ENCODE assay signal across 8 cellular contexts in the genomic region with DNA sequence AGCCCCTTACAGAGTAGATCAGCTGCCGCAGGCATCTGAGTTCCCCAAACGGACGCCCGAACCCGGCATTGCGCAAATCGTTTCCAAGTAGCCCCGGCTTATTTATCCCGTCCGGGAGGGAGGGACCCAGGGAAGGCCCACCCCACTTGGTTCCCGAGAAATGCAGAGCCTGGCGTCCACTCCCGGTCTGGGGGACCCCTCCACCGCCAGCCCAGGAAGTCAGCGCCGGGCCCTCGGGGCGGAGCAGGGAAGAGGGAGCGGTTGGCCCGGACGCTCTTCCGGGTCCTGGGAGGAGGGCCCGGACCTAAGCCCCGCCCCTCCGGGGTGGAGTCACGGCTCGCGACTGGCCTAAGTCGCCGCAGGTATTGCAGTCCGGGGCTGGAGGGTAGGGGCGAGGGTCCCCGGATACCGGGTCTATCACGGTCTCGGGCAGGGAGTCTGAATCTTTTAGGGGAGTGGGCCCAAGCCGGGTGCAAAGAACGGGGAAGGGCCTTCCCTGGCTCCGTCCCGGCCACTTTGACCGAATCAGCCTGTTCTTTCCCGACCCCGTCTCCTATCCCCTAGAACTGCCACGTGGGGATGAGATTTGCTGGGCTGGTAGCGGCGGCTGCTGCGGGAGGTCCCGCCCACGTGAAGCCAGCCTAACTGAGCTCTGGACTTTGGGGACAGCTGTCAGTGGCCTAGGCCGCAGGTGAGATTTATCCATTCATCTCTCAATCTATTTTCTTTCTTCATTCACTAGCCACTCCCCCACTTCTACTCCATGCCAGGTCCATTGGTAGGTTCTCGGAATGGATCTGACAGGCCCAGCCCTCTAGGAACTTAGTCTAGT. TPM values are rescaled to one million over a fixed set of nuclear protein-coding genes. Genes with fewer than 3 reads are reported as not detected.
DNase-seq lines count a peak whose midpoint lies in the region; ATAC-seq and TF ChIP-seq lines count a peak whose summit lies in the region.

A gene with protein sequence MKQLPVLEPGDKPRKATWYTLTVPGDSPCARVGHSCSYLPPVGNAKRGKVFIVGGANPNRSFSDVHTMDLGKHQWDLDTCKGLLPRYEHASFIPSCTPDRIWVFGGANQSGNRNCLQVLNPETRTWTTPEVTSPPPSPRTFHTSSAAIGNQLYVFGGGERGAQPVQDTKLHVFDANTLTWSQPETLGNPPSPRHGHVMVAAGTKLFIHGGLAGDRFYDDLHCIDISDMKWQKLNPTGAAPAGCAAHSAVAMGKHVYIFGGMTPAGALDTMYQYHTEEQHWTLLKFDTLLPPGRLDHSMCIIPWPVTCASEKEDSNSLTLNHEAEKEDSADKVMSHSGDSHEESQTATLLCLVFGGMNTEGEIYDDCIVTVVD (plus strand): TSS at position 327 of the 832 bp plus-strand sequence. CDS start 2,472 bp downstream, outside the sequence.

- POLR2A ChIA-PET in naive thymus-derived CD4-positive, alpha-beta T cell (lab: Charles Lee) = interaction anchor here (0.7 to 13.9 kb wide), 11 partner anchors 8 to 79 kb away, joined by 3 to 192 read pairs (median 6); a partner anchor contains a TSS

- H3K27me3 Mint-ChIP-seq in activated T-helper 1 cell treated with anti-CD3 and anti-CD28 coated beads, Interleukin-12 subunit alpha, Interleukin-12 subunit beta, Interleukin-2, Interleukin-4 antibody, amounts not matched to agents 30 ng/mL and 10 ng/mL and 1 ng/mL, durations not matched to agents 14 hours and 24 hours and 36 hours (ENCODE audit: insufficient read depth) = peaks cover 2% of the 10 kb centered on the region
- peaks cover 0 to 10% (median 0%) of the 10 kb centered on the region in 5 donors for H3K27me3 Mint-ChIP-seq in naive thymus-derived CD4-positive, alpha-beta T cell
- H3K27me3 Mint-ChIP-seq in stimulated activated naive B cell treated with anti-CD40 and anti-IgM and Interleukin-4, amounts not matched to agents 10 μg/mL and 1 μg/mL and 100 μg/mL, for 72 hours = no peaks in the 10 kb centered on the region

- 0 out of 2 replicates have a peak, but pooled peaks cover 10% of the 10 kb centered on the region for H3K79me2 ChIP-seq in KMS-11 (ENCODE audit: insufficient read depth, low read depth)

- no peaks in the 10 kb centered on the region for H3K36me3 ChIP-seq in KMS-11 (ENCODE audit: insufficient read depth)
- peaks cover 0 to 20% (median 0%) of the 10 kb centered on the region in 3 experiments for H3K36me3 ChIP-seq in naive thymus-derived CD4-positive, alpha-beta T cell (ENCODE audit: control insufficient read depth in 2 of 3, insufficient read depth in 3 of 3, low read length in 3 of 3)

- peaks cover 21% of the 10 kb centered on the region for H3K4me1 Mint-ChIP-seq in activated T-helper 1 cell treated with anti-CD3 and anti-CD28 coated beads, Interleukin-12 subunit alpha, Interleukin-12 subunit beta, Interleukin-2, Interleukin-4 antibody, amounts not matched to agents 30 ng/mL and 10 ng/mL and 1 ng/mL, durations not matched to agents 14 hours and 24 hours and 36 hours (ENCODE audit: low read depth)
- H3K4me1 Mint-ChIP-seq in naive thymus-derived CD4-positive, alpha-beta T cell = peaks cover 24 to 74% (median 56%) of the 10 kb centered on the region in 7 donors
- H3K4me1 Mint-ChIP-seq in stimulated activated naive B cell treated with anti-CD40 and anti-IgM and Interleukin-4, amounts not matched to agents 10 μg/mL and 1 μg/mL and 100 μg/mL, for 72 hours = peaks cover 9 to 10% of the 10 kb centered on the region in 2 donors

- no peaks in the 10 kb centered on the region for H3K27me3 ChIP-seq in KMS-11 (ENCODE audit: insufficient read depth, low read depth)
- H3K27me3 ChIP-seq in naive thymus-derived CD4-positive, alpha-beta T cell (ENCODE audit: control insufficient read depth in 2 of 2, insufficient read depth in 2 of 2, low read length in 2 of 2) = no peaks in the 10 kb centered on the region

- no peaks in the 10 kb centered on the region for H3K9me3 ChIP-seq in naive thymus-derived CD4-positive, alpha-beta T cell (ENCODE audit: control insufficient read depth in 2 of 3, low read length in 3 of 3)

- peak within 1 kb of the TSS; percentile 93 for H3K4me2 ChIP-seq in KMS-11

- peaks cover 11% of the 10 kb centered on the region for H3K4me1 ChIP-seq in KMS-11 (ENCODE audit: low read depth, poor library complexity, severe bottlenecking)
- peaks cover 20 to 34% of the 10 kb centered on the region in 2 donors for H3K4me1 ChIP-seq in naive thymus-derived CD4-positive, alpha-beta T cell (ENCODE audit: control insufficient read depth in 2 of 2, insufficient read depth in 2 of 2, low read length in 2 of 2)

- no peak for TF ChIP-seq CTCF in KMS-11 (conservative IDR thresholded peaks at IDR 0.05; ENCODE audit: low read depth, low read length)

- H3K4me3 ChIP-seq in KMS-11 (IDR thresholded peaks at IDR 0.05; ENCODE audit: insufficient read depth, low read depth, low read length) = no peak within 1 kb of the TSS
- peak within 1 kb of the TSS; percentile 90 for H3K4me3 ChIP-seq in naive thymus-derived CD4-positive, alpha-beta T cell (ENCODE audit: low read length)

- peak within 1 kb of the TSS; percentile 39; the same call in 1 of the 2 replicates for H3K27ac ChIP-seq in KMS-11
- H3K27ac ChIP-seq in naive thymus-derived CD4-positive, alpha-beta T cell (ENCODE audit: low read depth, low read length) = peak within 1 kb of the TSS; percentile 89

- DNase-seq in DMS79 (lab: John Stamatoyannopoulos, UW) (peak; percentile 74), RKO (ENCODE audit: low spot score) (peak; percentile 94), fibroblast of gingiva (ENCODE audit: low read depth) (peak; percentile 97)
- DNase-seq in activated T-helper 1 cell treated with anti-CD3 and anti-CD28 coated beads, Interleukin-12 subunit alpha, Interleukin-12 subunit beta, Interleukin-2, Interleukin-4 antibody, amounts not matched to agents 30 ng/mL and 10 ng/mL and 1 ng/mL, durations not matched to agents 14 hours and 24 hours and 36 hours (ENCODE audit: low spot score) = peak; percentile 90
- peak; percentile 76 to 97 (median 83) for DNase-seq in naive thymus-derived CD4-positive, alpha-beta T cell
- DNase-seq in stimulated activated naive B cell treated with anti-CD40 and anti-IgM and Interleukin-4, amounts not matched to agents 10 μg/mL and 1 μg/mL and 100 μg/mL, for 72 hours = peak; percentile 86

- H3K9me3 Mint-ChIP-seq in activated T-helper 1 cell treated with anti-CD3 and anti-CD28 coated beads, Interleukin-12 subunit alpha, Interleukin-12 subunit beta, Interleukin-2, Interleukin-4 antibody, amounts not matched to agents 30 ng/mL and 10 ng/mL and 1 ng/mL, durations not matched to agents 14 hours and 24 hours and 36 hours = no peaks in the 10 kb centered on the region
- no peaks in the 10 kb centered on the region for H3K9me3 Mint-ChIP-seq in naive thymus-derived CD4-positive, alpha-beta T cell
- peaks cover 0 to 2% of the 10 kb centered on the region in 2 donors for H3K9me3 Mint-ChIP-seq in stimulated activated naive B cell treated with anti-CD40 and anti-IgM and Interleukin-4, amounts not matched to agents 10 μg/mL and 1 μg/mL and 100 μg/mL, for 72 hours

- CTCF ChIA-PET in naive thymus-derived CD4-positive, alpha-beta T cell (lab: Charles Lee) = interaction anchor here (0.6 kb wide), 1 partner anchor 36 kb away, joined by 3 read pairs; no protein-coding TSS in a partner anchor

- H3K9ac ChIP-seq in KMS-11 = peak within 1 kb of the TSS; percentile 58

- H4K20me1 ChIP-seq in KMS-11 (ENCODE audit: insufficient read depth) = no peaks in the 10 kb centered on the region

- peak within 1 kb of the TSS; percentile 100 for H2AFZ ChIP-seq in KMS-11 (ENCODE audit: low read depth)

- ATAC-seq in GM21737 (IDR thresholded peaks at IDR 0.05; ENCODE audit: unreplicated experiment) = peak; percentile 98
- peak; percentile 99 for ATAC-seq in naive thymus-derived CD4-positive, alpha-beta T cell
- ATAC-seq in stimulated activated naive B cell treated with anti-CD40 and anti-IgM and Interleukin-4, amounts not matched to agents 10 μg/mL and 1 μg/mL and 100 μg/mL, for 72 hours (replicated peaks) = peak; percentile 98 to 99

- peak within 1 kb of the TSS; percentile 89 for H3K27ac Mint-ChIP-seq in activated T-helper 1 cell treated with anti-CD3 and anti-CD28 coated beads, Interleukin-12 subunit alpha, Interleukin-12 subunit beta, Interleukin-2, Interleukin-4 antibody, amounts not matched to agents 30 ng/mL and 10 ng/mL and 1 ng/mL, durations not matched to agents 14 hours and 24 hours and 36 hours
- peak within 1 kb of the TSS; percentile 80 to 96 (median 92) for H3K27ac Mint-ChIP-seq in naive thymus-derived CD4-positive, alpha-beta T cell
- peak within 1 kb of the TSS; percentile 97 for H3K27ac Mint-ChIP-seq in stimulated activated naive B cell treated with anti-CD40 and anti-IgM and Interleukin-4, amounts not matched to agents 10 μg/mL and 1 μg/mL and 100 μg/mL, for 72 hours

- peak within 1 kb of the TSS; percentile 95 for H3K4me3 Mint-ChIP-seq in activated T-helper 1 cell treated with anti-CD3 and anti-CD28 coated beads, Interleukin-12 subunit alpha, Interleukin-12 subunit beta, Interleukin-2, Interleukin-4 antibody, amounts not matched to agents 30 ng/mL and 10 ng/mL and 1 ng/mL, durations not matched to agents 14 hours and 24 hours and 36 hours
- H3K4me3 Mint-ChIP-seq in naive thymus-derived CD4-positive, alpha-beta T cell = peak within 1 kb of the TSS; percentile 80 to 96 (median 93)
- peak within 1 kb of the TSS; percentile 91 to 98 for H3K4me3 Mint-ChIP-seq in stimulated activated naive B cell treated with anti-CD40 and anti-IgM and Interleukin-4, amounts not matched to agents 10 μg/mL and 1 μg/mL and 100 μg/mL, for 72 hours

- intact Hi-C loops in activated T-helper 1 cell treated with anti-CD3 and anti-CD28 coated beads, Interleukin-12 subunit alpha, Interleukin-12 subunit beta, Interleukin-2, Interleukin-4 antibody, amounts not matched to agents 30 ng/mL and 10 ng/mL and 1 ng/mL, durations not matched to agents 14 hours and 24 hours and 36 hours (cut with micrococcal nuclease) = loop anchor here (1.0 kb wide), 7 partner anchors 11 to 429 kb away; a partner anchor contains a TSS
- intact Hi-C loops in naive thymus-derived CD4-positive, alpha-beta T cell (cut with micrococcal nuclease) = loop anchor here (1.0 to 5.0 kb wide), 9 partner anchors 11 to 547 kb away; a partner anchor contains a TSS

- H3K36me3 Mint-ChIP-seq in activated T-helper 1 cell treated with anti-CD3 and anti-CD28 coated beads, Interleukin-12 subunit alpha, Interleukin-12 subunit beta, Interleukin-2, Interleukin-4 antibody, amounts not matched to agents 30 ng/mL and 10 ng/mL and 1 ng/mL, durations not matched to agents 14 hours and 24 hours and 36 hours (ENCODE audit: low read depth) = peaks cover 19% of the 10 kb centered on the region
- H3K36me3 Mint-ChIP-seq in naive thymus-derived CD4-positive, alpha-beta T cell = peaks cover 5 to 16% (median 14%) of the 10 kb centered on the region in 5 donors
- H3K36me3 Mint-ChIP-seq in stimulated activated naive B cell treated with anti-CD40 and anti-IgM and Interleukin-4, amounts not matched to agents 10 μg/mL and 1 μg/mL and 100 μg/mL, for 72 hours = peaks cover 9 to 20% of the 10 kb centered on the region in 2 donors

RNA-seq across cellular contexts. Expression of the gene that starts here (rescaled TPM):
- total RNA-seq in activated T-helper 1 cell treated with anti-CD3 and anti-CD28 coated beads, Interleukin-12 subunit alpha, Interleukin-12 subunit beta, Interleukin-2, Interleukin-4 antibody, amounts not matched to agents 30 ng/mL and 10 ng/mL and 1 ng/mL, durations not matched to agents 14 hours and 24 hours and 36 hours = 32.8 and 33.1 TPM in 2 replicates
- 10 to 100 TPM; 10.7 to 19.5 (median 15.1) TPM for total RNA-seq in naive thymus-derived CD4-positive, alpha-beta T cell
- polyA plus RNA-seq in naive thymus-derived CD4-positive, alpha-beta T cell = 10 to 100 TPM; 31.1 to 52.5 TPM
